In the genomic region with DNA sequence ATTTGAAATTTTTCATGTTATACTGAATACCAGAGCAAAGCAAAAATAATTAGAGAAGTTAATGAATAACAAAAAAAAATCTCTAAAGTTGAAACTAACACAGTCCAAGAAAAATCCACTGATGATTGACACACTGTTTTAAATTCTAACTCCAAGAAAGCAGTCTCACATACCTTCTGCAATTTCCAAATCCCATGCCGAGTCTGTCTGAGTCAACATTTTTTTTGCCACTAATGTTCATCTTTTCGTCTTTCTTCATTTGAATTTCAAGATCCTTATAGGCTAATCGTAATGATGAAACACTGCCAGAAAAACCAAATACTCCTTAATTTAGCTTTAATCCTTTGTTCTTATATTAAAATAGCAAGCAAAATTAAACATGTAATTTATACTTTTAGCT, we compare ENCODE assay signal across 26 cellular contexts. TPM values are rescaled to one million over a fixed set of nuclear protein-coding genes. Genes with fewer than 3 reads are reported as not detected.
DNase-seq lines count a peak whose midpoint lies in the region; ATAC-seq and TF ChIP-seq lines count a peak whose summit lies in the region.
"Had no signal": no experiment of that assay in that cellular context is flagged by ENCODE, and none has a peak within 500 bp of the region (broad histone marks: within the 10 kb centered on the region; RNA-seq: fewer than 3 reads in every experiment).

No MANE protein-coding gene starts in this region.

- H3K27ac Mint-ChIP-seq in neural crest cell (ENCODE audit: unreplicated experiment), result peak overlapping the region; percentile 72
- H3K27ac Mint-ChIP-seq: CD14-positive monocyte, IgD-negative memory B cell had no signal

- no peaks in the 10 kb centered on the region for H3K36me3 ChIP-seq in ovary
- H3K36me3 ChIP-seq: BE2C had no signal

- peaks cover 23% of the 10 kb centered on the region for H3K36me3 Mint-ChIP-seq in neural crest cell (ENCODE audit: low read depth)

- no peak for TF ChIP-seq EP300 in ovary (IDR thresholded peaks at IDR 0.05)

- TF ChIP-seq CTCF in AG10803 (conservative IDR thresholded peaks at IDR 0.05; ENCODE audit: low read length) (no peak), VCaP (conservative IDR thresholded peaks at IDR 0.05) (no peak), neural crest cell (conservative IDR thresholded peaks at IDR 0.05) (no peak), ovary (IDR thresholded peaks at IDR 0.05) (no peak)

- no peaks in the 10 kb centered on the region for H3K27me3 Mint-ChIP-seq in neural crest cell (ENCODE audit: low read depth)
- H3K27me3 Mint-ChIP-seq: IgD-negative memory B cell had no signal

- H3K9me3 Mint-ChIP-seq in neural crest cell, result no peaks in the 10 kb centered on the region
- H3K9me3 Mint-ChIP-seq: IgD-negative memory B cell had no signal

- DNase-seq in AG10803 (ENCODE audit: low read depth), result peak; percentile 30
- DNase-seq in fibroblast of gingiva (ENCODE audit: low read depth), result peak; percentile 25
- DNase-seq in neural crest cell (ENCODE audit: low read depth, low spot score), result no peak
- DNase-seq in ovary, result no peak
- DNase-seq: BE2C, Calu3, DMS79 treated with DMSO at 0.1 percent for 48 hours, GF-D8, NCI-H1048, NCI-H1417 treated with DMSO at 0.1 percent for 48 hours, NCI-H1694 treated with DMSO at 0.1 percent for 48 hours, NCI-H2081, NCI-H2227 treated with DMSO at 0.1 percent for 48 hours, NCI-H526 treated with DMSO at 0.1 percent for 48 hours, Right ventricle myocardium superior, RPMI8226 had no signal

- no peaks in the 10 kb centered on the region for H3K27me3 ChIP-seq in ovary
- H3K27me3 ChIP-seq: BE2C, SJSA1 had no signal

- H3K4me1 ChIP-seq in ovary (ENCODE audit: insufficient read depth), result peaks cover 1% of the 10 kb centered on the region
- H3K4me1 ChIP-seq: BE2C had no signal

- peak overlapping the region; percentile 88; the same call in 1 of the 2 replicates for H3K27ac ChIP-seq in VCaP
- H3K27ac ChIP-seq in ovary, result no peak overlapping the region
- H3K27ac ChIP-seq: 22Rv1, KMS-11, SJSA1 had no signal

- intact Hi-C loops in ovary (cut with DNase I), result loop anchor here in 2 of 4 donors (5.0 kb wide), 2 partner anchors 150 to 155 kb away; no protein-coding TSS in a partner anchor

- H3K4me3 ChIP-seq in AG10803 (ENCODE audit: low read length), result no peak overlapping the region
- H3K4me3 ChIP-seq in ovary, result no peak overlapping the region
- H3K4me3 ChIP-seq: SJSA1 had no signal

- H3K9me3 ChIP-seq in ovary, result no peaks in the 10 kb centered on the region
- H3K9me3 ChIP-seq: BE2C, SJSA1 had no signal

- H3K4me3 Mint-ChIP-seq in neural crest cell, result no peak overlapping the region
- H3K4me3 Mint-ChIP-seq: CD14-positive monocyte, IgD-negative memory B cell had no signal

- ATAC-seq in HG03354 (IDR thresholded peaks at IDR 0.05; ENCODE audit: poor library complexity, severe bottlenecking, unreplicated experiment) (no peak), HG03378 (IDR thresholded peaks at IDR 0.05; ENCODE audit: unreplicated experiment) (no peak), HG02642 (IDR thresholded peaks at IDR 0.05; ENCODE audit: poor library complexity, unreplicated experiment) (no peak)
- ATAC-seq: HCT116 had no signal

- TF ChIP-seq POLR2A in ovary (IDR thresholded peaks at IDR 0.05), result no peak

- 56 to 64% (median 60%) methylated on average over 3 of the region's 3 CpGs for WGBS in ovary, 3 donors

- H3K4me1 Mint-ChIP-seq in neural crest cell, result no peaks in the 10 kb centered on the region

RNA-seq across cellular contexts. Expression of a gene that starts 39.5 kb away (rescaled TPM):
- total RNA-seq in neural crest cell (28.4 and 29.9 TPM in 2 replicates), ovary (10 to 100 TPM; 28.8 to 47.8 (median 39.2) TPM)
- 10 to 100 TPM; 21.6 to 43.5 TPM for polyA plus RNA-seq in ovary

Comparison
In these comparisons a context has a peak if more than half of its experiments do, and no peak if none do; other contexts are left out.
1. DNase-seq: peak in AG10803 (single experiment) and fibroblast of gingiva (single experiment); none in neural crest cell (single experiment) and ovary (0 of 5).